In the genomic region with DNA sequence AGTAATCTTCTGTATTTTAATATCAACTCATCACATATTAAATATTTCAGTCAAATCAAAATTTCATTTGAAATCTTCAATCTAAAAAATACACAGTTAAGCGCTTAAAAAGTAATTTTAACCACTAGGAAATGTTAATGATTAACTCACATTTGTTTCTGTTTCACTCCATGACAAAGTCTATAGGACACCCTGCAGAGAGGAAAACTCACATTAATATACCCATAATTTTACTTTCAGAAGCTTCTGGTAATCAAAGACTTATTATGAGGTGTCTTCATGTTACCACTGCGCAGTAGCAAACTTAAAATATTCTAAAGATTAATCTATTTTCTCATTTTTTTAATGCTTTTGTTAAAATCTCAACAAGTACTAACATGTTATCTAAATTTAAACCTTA, we compare ENCODE assay signal across 8 cellular contexts. TPM values are rescaled to one million over a fixed set of nuclear protein-coding genes. Genes with fewer than 3 reads are reported as not detected.
DNase-seq lines count a peak whose midpoint lies in the region; ATAC-seq and TF ChIP-seq lines count a peak whose summit lies in the region.

No MANE protein-coding gene starts in this region.

- peak overlapping the region; percentile 19 for H3K27ac Mint-ChIP-seq in activated CD4-positive, alpha-beta T cell treated with anti-CD3 and anti-CD28 coated beads, Interleukin-2, amount 10 ng/mL, durations not matched to agents 24 days and 14 days
- no peak overlapping the region for H3K27ac Mint-ChIP-seq in stimulated activated naive B cell treated with anti-CD40 and anti-IgM and Interleukin-4, amounts not matched to agents 10 μg/mL and 1 μg/mL and 100 μg/mL, for 72 hours

- peaks cover 7% of the 10 kb centered on the region for H3K9me3 Mint-ChIP-seq in activated CD4-positive, alpha-beta T cell treated with anti-CD3 and anti-CD28 coated beads, Interleukin-2, amount 10 ng/mL, durations not matched to agents 24 days and 14 days
- H3K9me3 Mint-ChIP-seq in stimulated activated naive B cell treated with anti-CD40 and anti-IgM and Interleukin-4, amounts not matched to agents 10 μg/mL and 1 μg/mL and 100 μg/mL, for 72 hours = peaks cover 0 to 2% of the 10 kb centered on the region in 2 donors

- H3K9me3 ChIP-seq in WERI-Rb-1 (ENCODE audit: severe bottlenecking) = peaks cover 7% of the 10 kb centered on the region

- no peak for ATAC-seq in stimulated activated naive B cell treated with anti-CD40 and anti-IgM and Interleukin-4, amounts not matched to agents 10 μg/mL and 1 μg/mL and 100 μg/mL, for 72 hours (replicated peaks)

- intact Hi-C loops in activated CD4-positive, alpha-beta T cell treated with anti-CD3 and anti-CD28 coated beads, Interleukin-2, amount 10 ng/mL, durations not matched to agents 24 days and 14 days (cut with micrococcal nuclease) = loop anchor here (1.0 kb wide), 1 partner anchor 16 kb away; no protein-coding TSS in a partner anchor
- intact Hi-C loops in posterior vena cava (cut with DNase I) = loop anchor here in 1 of 2 donors (5.0 kb wide), 1 partner anchor 242 kb away; no protein-coding TSS in a partner anchor

- H3K27ac ChIP-seq in WERI-Rb-1 = peak overlapping the region; percentile 99; the same call in 1 of the 2 replicates

- peaks cover 12% of the 10 kb centered on the region for H3K4me1 Mint-ChIP-seq in activated CD4-positive, alpha-beta T cell treated with anti-CD3 and anti-CD28 coated beads, Interleukin-2, amount 10 ng/mL, durations not matched to agents 24 days and 14 days
- peaks cover 0 to 2% of the 10 kb centered on the region in 2 donors for H3K4me1 Mint-ChIP-seq in stimulated activated naive B cell treated with anti-CD40 and anti-IgM and Interleukin-4, amounts not matched to agents 10 μg/mL and 1 μg/mL and 100 μg/mL, for 72 hours

- no peak for DNase-seq in activated CD4-positive, alpha-beta T cell treated with anti-CD3 and anti-CD28 coated beads, Interleukin-2, amount 10 ng/mL, durations not matched to agents 24 days and 14 days
- no peak for DNase-seq in activated CD4-positive, alpha-beta T cell treated with anti-CD3 and anti-CD28 coated beads, Interleukin-2, amount 50 U/mL, for 1 hour
- no peak for DNase-seq in WERI-Rb-1
- peak; percentile 9 for DNase-seq in glomerular visceral epithelial cell (ENCODE audit: extremely low spot score)
- DNase-seq in stimulated activated naive B cell treated with anti-CD40 and anti-IgM and Interleukin-4, amounts not matched to agents 10 μg/mL and 1 μg/mL and 100 μg/mL, for 72 hours = no peak
- no peak for DNase-seq in DMS 273 treated with DMSO at 0.1 percent for 48 hours (lab: John Stamatoyannopoulos, UW)
- no peak for DNase-seq in GDM1 (lab: John Stamatoyannopoulos, UW)
- DNase-seq in posterior vena cava (ENCODE audit: low spot score) = no peak

- H3K27me3 ChIP-seq in WERI-Rb-1 (ENCODE audit: insufficient read depth, low read depth, severe bottlenecking) = no peaks in the 10 kb centered on the region

- peaks cover 15% of the 10 kb centered on the region for H3K27me3 Mint-ChIP-seq in activated CD4-positive, alpha-beta T cell treated with anti-CD3 and anti-CD28 coated beads, Interleukin-2, amount 10 ng/mL, durations not matched to agents 24 days and 14 days
- peaks cover 24% of the 10 kb centered on the region in 2 donors for H3K27me3 Mint-ChIP-seq in stimulated activated naive B cell treated with anti-CD40 and anti-IgM and Interleukin-4, amounts not matched to agents 10 μg/mL and 1 μg/mL and 100 μg/mL, for 72 hours

- H3K36me3 Mint-ChIP-seq in activated CD4-positive, alpha-beta T cell treated with anti-CD3 and anti-CD28 coated beads, Interleukin-2, amount 10 ng/mL, durations not matched to agents 24 days and 14 days (ENCODE audit: low read depth) = peaks cover 15% of the 10 kb centered on the region
- peaks cover 14 to 21% of the 10 kb centered on the region in 2 donors for H3K36me3 Mint-ChIP-seq in stimulated activated naive B cell treated with anti-CD40 and anti-IgM and Interleukin-4, amounts not matched to agents 10 μg/mL and 1 μg/mL and 100 μg/mL, for 72 hours

- peak overlapping the region; percentile 85 for H3K4me3 ChIP-seq in WERI-Rb-1 (ENCODE audit: low read depth, low read length)

- H3K36me3 ChIP-seq in WERI-Rb-1 = no peaks in the 10 kb centered on the region; the same call in 1 of the 2 replicates

- peak overlapping the region; percentile 54 for H3K4me3 Mint-ChIP-seq in activated CD4-positive, alpha-beta T cell treated with anti-CD3 and anti-CD28 coated beads, Interleukin-2, amount 10 ng/mL, durations not matched to agents 24 days and 14 days
- H3K4me3 Mint-ChIP-seq in stimulated activated naive B cell treated with anti-CD40 and anti-IgM and Interleukin-4, amounts not matched to agents 10 μg/mL and 1 μg/mL and 100 μg/mL, for 72 hours = peak overlapping the region; percentile 84 to 90

- TF ChIP-seq CTCF in WERI-Rb-1 (IDR thresholded peaks at IDR 0.05; ENCODE audit: low read depth, low read length) = no peak

RNA-seq across cellular contexts. Expression of a gene that starts 41.0 kb away (rescaled TPM):
- total RNA-seq in activated CD4-positive, alpha-beta T cell treated with anti-CD3 and anti-CD28 coated beads, Interleukin-2, amount 10 ng/mL, durations not matched to agents 24 days and 14 days = 16.9 and 17.2 TPM in 2 replicates
- total RNA-seq in posterior vena cava = 10 to 100 TPM; 20.0 to 23.1 TPM

RNA-seq across cellular contexts. Expression of a gene that starts 45.7 kb away (rescaled TPM):
- 9.3 and 9.4 TPM in 2 replicates for total RNA-seq in activated CD4-positive, alpha-beta T cell treated with anti-CD3 and anti-CD28 coated beads, Interleukin-2, amount 10 ng/mL, durations not matched to agents 24 days and 14 days
- 1 to 10 TPM; 4.8 to 6.2 TPM for total RNA-seq in posterior vena cava
